9 cellular contexts compared by ENCODE assay signal in genomic region chr5:177592905-177593304, GRCh38. TPM values are rescaled to one million over a fixed set of nuclear protein-coding genes. Genes with fewer than 3 reads are reported as not detected.
DNase-seq lines count a peak whose midpoint lies in the region; ATAC-seq and TF ChIP-seq lines count a peak whose summit lies in the region.
"Had no signal": no experiment of that assay in that cellular context is flagged by ENCODE, and none has a peak within 500 bp of the region (broad histone marks: within the 10 kb centered on the region; RNA-seq: fewer than 3 reads in every experiment).

No MANE protein-coding gene starts in this region.

- peak overlapping the region; percentile 83 for H3K27ac ChIP-seq in effector memory CD4-positive, alpha-beta T cell (ENCODE audit: insufficient read depth, low read length, poor library complexity, severe bottlenecking)

- no peaks in the 10 kb centered on the region for H3K9me3 ChIP-seq in Loucy (ENCODE audit: insufficient read depth, low read depth, low read length)
- H3K9me3 ChIP-seq in effector memory CD4-positive, alpha-beta T cell (ENCODE audit: control insufficient read depth, low read length) = no peaks in the 10 kb centered on the region

- H3K4me3 ChIP-seq in AG10803 (ENCODE audit: low read length) = peak overlapping the region; percentile 95
- H3K4me3 ChIP-seq in Loucy (ENCODE audit: low read length, poor library complexity, severe bottlenecking) = peak overlapping the region; percentile 86
- H3K4me3 ChIP-seq in effector memory CD4-positive, alpha-beta T cell (ENCODE audit: insufficient read depth, low read depth, low read length, poor library complexity, severe bottlenecking) = peak overlapping the region; percentile 95

- no peak for DNase-seq in AG10803 (ENCODE audit: low read depth)
- no peak for DNase-seq in effector memory CD4-positive, alpha-beta T cell
- DNase-seq in natural killer cell treated with Interleukin-12 subunit alpha and Interleukin-12 subunit beta and Interleukin-15 and Interleukin-18, amount 100 ng/mL, for 72 hours (ENCODE audit: low spot score) = no peak
- DNase-seq in epidermal melanocyte (ENCODE audit: insufficient read length, low spot score) = no peak
- DNase-seq in NCI-H2029 treated with DMSO at 0.1 percent for 48 hours (lab: John Stamatoyannopoulos, UW) = no peak
- DNase-seq: effector CD4-positive, alpha-beta T cell had no signal

- peaks cover 25% of the 10 kb centered on the region for H3K79me2 ChIP-seq in Loucy (ENCODE audit: insufficient read depth, low read length)

- H3K9ac ChIP-seq in Loucy (ENCODE audit: low read depth, low read length, poor library complexity, severe bottlenecking) = peak overlapping the region; percentile 92

- H3K36me3 Mint-ChIP-seq in natural killer cell treated with Interleukin-12 subunit alpha and Interleukin-12 subunit beta and Interleukin-15 and Interleukin-18, amount 100 ng/mL, for 72 hours = peaks cover 27% of the 10 kb centered on the region

- no peak for ATAC-seq in natural killer cell treated with Interleukin-12 subunit alpha and Interleukin-12 subunit beta and Interleukin-15 and Interleukin-18, amount 100 ng/mL, for 72 hours
- no peak for ATAC-seq in GM21381 (IDR thresholded peaks at IDR 0.05; ENCODE audit: unreplicated experiment)
- ATAC-seq in HG03469 (IDR thresholded peaks at IDR 0.05; ENCODE audit: unreplicated experiment) = no peak

- H4K20me1 ChIP-seq in Loucy (ENCODE audit: insufficient read depth, low read length, poor library complexity, severe bottlenecking) = peaks cover 12% of the 10 kb centered on the region

- H3K4me1 Mint-ChIP-seq in natural killer cell treated with Interleukin-12 subunit alpha and Interleukin-12 subunit beta and Interleukin-15 and Interleukin-18, amount 100 ng/mL, for 72 hours (ENCODE audit: low read depth in 2 of 2) = peaks cover 23 to 32% of the 10 kb centered on the region in 2 donors

- no peaks in the 10 kb centered on the region for H3F3A ChIP-seq in Loucy (ENCODE audit: low read depth)

- H3K9me3 Mint-ChIP-seq in natural killer cell treated with Interleukin-12 subunit alpha and Interleukin-12 subunit beta and Interleukin-15 and Interleukin-18, amount 100 ng/mL, for 72 hours = no peaks in the 10 kb centered on the region

- H3K4me1 ChIP-seq in Loucy (ENCODE audit: insufficient read depth, low read length, poor library complexity, severe bottlenecking) = peaks cover 12% of the 10 kb centered on the region
- H3K4me1 ChIP-seq in effector memory CD4-positive, alpha-beta T cell (ENCODE audit: control insufficient read depth, insufficient read depth, low read length, poor library complexity, severe bottlenecking) = peaks cover 12% of the 10 kb centered on the region

- peak overlapping the region; percentile 88 to 96 for H3K27ac Mint-ChIP-seq in natural killer cell treated with Interleukin-12 subunit alpha and Interleukin-12 subunit beta and Interleukin-15 and Interleukin-18, amount 100 ng/mL, for 72 hours

- H2AFZ ChIP-seq in Loucy (ENCODE audit: low read length) = no peak overlapping the region

- peak overlapping the region; percentile 99 for H3K4me3 Mint-ChIP-seq in natural killer cell treated with Interleukin-12 subunit alpha and Interleukin-12 subunit beta and Interleukin-15 and Interleukin-18, amount 100 ng/mL, for 72 hours

- no peak for TF ChIP-seq CTCF in AG10803 (conservative IDR thresholded peaks at IDR 0.05; ENCODE audit: low read length)
- TF ChIP-seq CTCF in Loucy (conservative IDR thresholded peaks at IDR 0.05; ENCODE audit: low read length) = no peak

- no peaks in the 10 kb centered on the region for H3K27me3 ChIP-seq in Loucy (ENCODE audit: insufficient read depth, low read length, poor library complexity, severe bottlenecking)
- no peaks in the 10 kb centered on the region for H3K27me3 ChIP-seq in effector memory CD4-positive, alpha-beta T cell (replicated peaks; ENCODE audit: control insufficient read depth, insufficient read depth, low read length, poor library complexity, severe bottlenecking)

- H3K9me2 ChIP-seq in Loucy (replicated peaks; ENCODE audit: low read depth, low read length) = no peaks in the 10 kb centered on the region

- peak overlapping the region; percentile 74 for H3K4me2 ChIP-seq in Loucy (ENCODE audit: low read depth, low read length, poor library complexity, severe bottlenecking)

- H3K27me3 Mint-ChIP-seq in natural killer cell treated with Interleukin-12 subunit alpha and Interleukin-12 subunit beta and Interleukin-15 and Interleukin-18, amount 100 ng/mL, for 72 hours = peaks cover 20 to 29% of the 10 kb centered on the region in 2 donors

- H3K36me3 ChIP-seq in Loucy (ENCODE audit: insufficient read depth, low read length) = no peaks in the 10 kb centered on the region; the same call in 1 of the 2 replicates
- peaks cover 34% of the 10 kb centered on the region for H3K36me3 ChIP-seq in effector memory CD4-positive, alpha-beta T cell (ENCODE audit: control insufficient read depth, insufficient read depth, low read length)

RNA-seq across cellular contexts. Expression of gene TMED9, which starts 0.9 kb away (rescaled TPM):
- total RNA-seq in natural killer cell treated with Interleukin-12 subunit alpha and Interleukin-12 subunit beta and Interleukin-15 and Interleukin-18, amount 100 ng/mL, for 72 hours = 100 to 1,000 TPM; 177 to 236 TPM

RNA-seq across cellular contexts. Expression of gene B4GALT7, which starts 7.0 kb away (rescaled TPM):
- total RNA-seq in natural killer cell treated with Interleukin-12 subunit alpha and Interleukin-12 subunit beta and Interleukin-15 and Interleukin-18, amount 100 ng/mL, for 72 hours = 10 to 100 TPM; 26.6 to 42.8 TPM

RNA-seq across cellular contexts. Expression of gene FAM193B, which starts 38.5 kb away (rescaled TPM):
- total RNA-seq in natural killer cell treated with Interleukin-12 subunit alpha and Interleukin-12 subunit beta and Interleukin-15 and Interleukin-18, amount 100 ng/mL, for 72 hours = 100 to 1,000 TPM in 1 of 2 donors, 10 to 100 TPM in 1; 57.9 to 135 TPM
